ENCODE assay signal across 8 cellular contexts in genomic region chr10:133388973-133389818, GRCh38. TPM values are rescaled to one million over a fixed set of nuclear protein-coding genes. Genes with fewer than 3 reads are reported as not detected.
DNase-seq lines count a peak whose midpoint lies in the region; ATAC-seq and TF ChIP-seq lines count a peak whose summit lies in the region.

No MANE protein-coding gene starts in this region.

- H3K27ac ChIP-seq in HL-60 (replicated peaks) = peak overlapping the region; percentile 75

- ATAC-seq in GM21447 (IDR thresholded peaks at IDR 0.05; ENCODE audit: unreplicated experiment) (peak; percentile 81), sciatic nerve (no peak)
- peak; percentile 45 to 58 for ATAC-seq in activated T-cell treated with anti-CD3 and anti-CD28 coated beads, Interleukin-2, amount 50 U/mL, for 72 hours (replicated peaks in 1 of 2)

- TF ChIP-seq CTCF in GM13977 (IDR thresholded peaks at IDR 0.05; ENCODE audit: extremely low read depth, insufficient read depth, missing control alignments) (no peak), HL-60 (IDR thresholded peaks at IDR 0.05; ENCODE audit: insufficient read depth, low read length) (no peak)

- no peaks in the 10 kb centered on the region for H3K9me3 Mint-ChIP-seq in activated T-cell treated with anti-CD3 and anti-CD28 coated beads, Interleukin-2, amount 50 U/mL, for 72 hours

- H3K4me3 ChIP-seq in HL-60 (replicated peaks; ENCODE audit: insufficient read depth, low read length) = peak overlapping the region; percentile 53

- intact Hi-C loops in sciatic nerve (cut with DNase I) = no loop called here

- no peaks in the 10 kb centered on the region for H3K27me3 Mint-ChIP-seq in activated T-cell treated with anti-CD3 and anti-CD28 coated beads, Interleukin-2, amount 50 U/mL, for 72 hours (ENCODE audit: low read depth)

- peak overlapping the region; percentile 88 for H3K27ac Mint-ChIP-seq in activated T-cell treated with anti-CD3 and anti-CD28 coated beads, Interleukin-2, amount 50 U/mL, for 72 hours

- peaks cover 44% of the 10 kb centered on the region for H3K4me1 Mint-ChIP-seq in activated T-cell treated with anti-CD3 and anti-CD28 coated beads, Interleukin-2, amount 50 U/mL, for 72 hours (ENCODE audit: low read depth)

- H3K36me3 Mint-ChIP-seq in activated T-cell treated with anti-CD3 and anti-CD28 coated beads, Interleukin-2, amount 50 U/mL, for 72 hours (ENCODE audit: insufficient read depth in 2 of 2) = peaks cover 0 to 3% of the 10 kb centered on the region in 2 donors

- DNase-seq in GM13977 (ENCODE audit: low spot score) (peak; percentile 91), HL-60 (ENCODE audit: low read depth in 1 of 2, low spot score in 1 of 2) (peak; percentile 61 to 71), sciatic nerve (ENCODE audit: low spot score) (peak; percentile 61), NCI-H1105 (lab: John Stamatoyannopoulos, UW) (no peak), pons (ENCODE audit: low spot score) (no peak), NCI-H2081 (lab: John Stamatoyannopoulos, UW) (no peak)
- peak; percentile 42 to 45 for DNase-seq in activated T-cell treated with anti-CD3 and anti-CD28 coated beads, Interleukin-2, amount 50 U/mL, for 72 hours

- in situ Hi-C loops in GM13977 (cut with MboI; ENCODE audit: low pct_unique_long_range_greater_than_20kb, low sequenced_read_pairs, unreplicated experiment) = no loop called here

- peak overlapping the region; percentile 85 to 87 for H3K4me3 Mint-ChIP-seq in activated T-cell treated with anti-CD3 and anti-CD28 coated beads, Interleukin-2, amount 50 U/mL, for 72 hours

- H3K27me3 ChIP-seq in HL-60 (ENCODE audit: insufficient read depth, poor library complexity, severe bottlenecking) = no peaks in the 10 kb centered on the region

RNA-seq across cellular contexts. Expression of gene MTG1, which starts 4.8 kb away (rescaled TPM):
- 10 to 100 TPM; 58.0 to 67.2 TPM for total RNA-seq in activated T-cell treated with anti-CD3 and anti-CD28 coated beads, Interleukin-2, amount 50 U/mL, for 72 hours
- 44.0 TPM for total RNA-seq in sciatic nerve

RNA-seq across cellular contexts. Expression of gene PAOX, which starts 10.1 kb away (rescaled TPM):
- total RNA-seq in activated T-cell treated with anti-CD3 and anti-CD28 coated beads, Interleukin-2, amount 50 U/mL, for 72 hours = 10 to 100 TPM; 12.4 to 13.8 TPM
- total RNA-seq in sciatic nerve = 9.6 TPM

RNA-seq across cellular contexts. Expression of gene ECHS1, which starts 16.0 kb away (rescaled TPM):
- 10 to 100 TPM; 47.2 to 53.1 TPM for total RNA-seq in activated T-cell treated with anti-CD3 and anti-CD28 coated beads, Interleukin-2, amount 50 U/mL, for 72 hours
- total RNA-seq in sciatic nerve = 64.1 TPM

RNA-seq across cellular contexts. Expression of gene FUOM, which starts 31.4 kb away (rescaled TPM):
- 10 to 100 TPM; 14.9 to 17.1 TPM for total RNA-seq in activated T-cell treated with anti-CD3 and anti-CD28 coated beads, Interleukin-2, amount 50 U/mL, for 72 hours
- 35.2 TPM for total RNA-seq in sciatic nerve

RNA-seq across cellular contexts. Expression of gene SPRN, which starts 35.2 kb away (rescaled TPM):
- total RNA-seq in activated T-cell treated with anti-CD3 and anti-CD28 coated beads, Interleukin-2, amount 50 U/mL, for 72 hours = not detected
- total RNA-seq in sciatic nerve = 0.13 TPM

Comparison
In these comparisons a context has a peak if more than half of its experiments do, and no peak if none do; other contexts are left out.
1. DNase-seq: peak in GM13977 (single experiment), HL-60 (2 of 2), activated T-cell treated with anti-CD3 and anti-CD28 coated beads, Interleukin-2, amount 50 U/mL, for 72 hours (2 of 2) and sciatic nerve (single experiment); none in NCI-H1105 (single experiment), pons (single experiment) and NCI-H2081 (0 of 2).